In genomic region chr18:44939037-44939665, GRCh38 we compare ENCODE assay signal across 21 cellular contexts.
A peak's percentile ranks its signal among the peaks of the same experiment; 100 is the strongest.
DNase-seq lines count a peak whose midpoint lies in the region; ATAC-seq, FAIRE-seq and TF ChIP-seq lines count a peak whose summit lies in the region.
"Had no signal": no experiment of that assay in that cellular context is flagged by ENCODE, and none has a peak within 500 bp of the region (broad histone marks: within the 10 kb centered on the region; RNA-seq: fewer than 3 reads in every experiment).

No MANE protein-coding gene starts in this region.

- H3K23ac ChIP-seq in mesendoderm (ENCODE audit: low read length) = no peak overlapping the region

- peak overlapping the region; percentile 61 for H2BK5ac ChIP-seq in mesendoderm (ENCODE audit: low read length)

- no peak overlapping the region for H4K8ac ChIP-seq in mesendoderm (ENCODE audit: low read depth, low read length)

- peaks cover 10% of the 10 kb centered on the region for H3K27me3 Mint-ChIP-seq in activated T-cell treated with anti-CD3 and anti-CD28 coated beads, Interleukin-2, amount 50 U/mL, for 4 hours (ENCODE audit: low read depth)
- peaks cover 20% of the 10 kb centered on the region for H3K27me3 Mint-ChIP-seq in activated T-cell treated with anti-CD3 and anti-CD28 coated beads, Interleukin-2, amount 50 U/mL, for 24 hours

- H3K4me3 ChIP-seq in bronchial epithelial cell (ENCODE audit: low read depth, low read length) (no peak overlapping the region), mesendoderm (ENCODE audit: low read length) (no peak overlapping the region), right cardiac atrium (ENCODE audit: low read length) (no peak overlapping the region)
- H3K4me3 ChIP-seq: adrenal gland, esophagus squamous epithelium had no signal

- no peak for FAIRE-seq in bronchial epithelial cell (lab: Jason Lieb, UNC)
- FAIRE-seq: H1, HepG2, urothelium cell line had no signal

- no CpG with 5 or more reads among the region's 2 CpGs for WGBS in mesendoderm (ENCODE audit: extremely low coverage, insufficient coverage, low lambda C conversion rate)
- 76% methylated on average over 2 of the region's 2 CpGs for WGBS in right cardiac atrium

- H3K79me1 ChIP-seq in mesendoderm (ENCODE audit: low read length) = no peaks in the 10 kb centered on the region

- H3K27me3 ChIP-seq in bronchial epithelial cell (ENCODE audit: control insufficient read depth, insufficient read depth, low read length) (no peaks in the 10 kb centered on the region), mesendoderm (ENCODE audit: insufficient read depth, low read length, poor library complexity) (no peaks in the 10 kb centered on the region), right cardiac atrium (ENCODE audit: control insufficient read depth, insufficient read depth) (no peaks in the 10 kb centered on the region)
- H3K27me3 ChIP-seq: adrenal gland, esophagus squamous epithelium had no signal

- H3K36me3 Mint-ChIP-seq in activated T-cell treated with anti-CD3 and anti-CD28 coated beads, Interleukin-2, amount 50 U/mL, for 4 hours (ENCODE audit: insufficient read depth) = no peaks in the 10 kb centered on the region
- no peaks in the 10 kb centered on the region for H3K36me3 Mint-ChIP-seq in activated T-cell treated with anti-CD3 and anti-CD28 coated beads, Interleukin-2, amount 50 U/mL, for 24 hours (ENCODE audit: low read depth)

- peak overlapping the region; percentile 6 for H2AK5ac ChIP-seq in mesendoderm (ENCODE audit: low read length)

- H3K4me3 Mint-ChIP-seq in activated T-cell treated with anti-CD3 and anti-CD28 coated beads, Interleukin-2, amount 50 U/mL, for 4 hours = no peak overlapping the region
- H3K4me3 Mint-ChIP-seq in activated T-cell treated with anti-CD3 and anti-CD28 coated beads, Interleukin-2, amount 50 U/mL, for 24 hours = no peak overlapping the region
- H3K4me3 Mint-ChIP-seq: activated CD4-positive, alpha-beta T cell treated with anti-CD3 and anti-CD28 coated beads for 36 hours had no signal

- no peaks in the 10 kb centered on the region for H3K9me3 Mint-ChIP-seq in activated T-cell treated with anti-CD3 and anti-CD28 coated beads, Interleukin-2, amount 50 U/mL, for 4 hours
- H3K9me3 Mint-ChIP-seq in activated T-cell treated with anti-CD3 and anti-CD28 coated beads, Interleukin-2, amount 50 U/mL, for 24 hours = no peaks in the 10 kb centered on the region

- peak overlapping the region; percentile 42 for H3K4ac ChIP-seq in mesendoderm (ENCODE audit: low read depth, low read length)

- H3K4me2 ChIP-seq in mesendoderm (ENCODE audit: low read length) = no peak overlapping the region

- no peaks in the 10 kb centered on the region for H3K4me1 Mint-ChIP-seq in activated T-cell treated with anti-CD3 and anti-CD28 coated beads, Interleukin-2, amount 50 U/mL, for 4 hours (ENCODE audit: low read depth)
- H3K4me1 Mint-ChIP-seq in activated T-cell treated with anti-CD3 and anti-CD28 coated beads, Interleukin-2, amount 50 U/mL, for 24 hours (ENCODE audit: low read depth) = no peaks in the 10 kb centered on the region
- H3K4me1 Mint-ChIP-seq: activated CD4-positive, alpha-beta T cell treated with anti-CD3 and anti-CD28 coated beads for 36 hours had no signal

- H3K36me3 ChIP-seq in bronchial epithelial cell (ENCODE audit: control insufficient read depth, insufficient read depth, low read length) = no peaks in the 10 kb centered on the region
- no peaks in the 10 kb centered on the region for H3K36me3 ChIP-seq in mesendoderm (ENCODE audit: control insufficient read depth, insufficient read depth, low read length)
- H3K36me3 ChIP-seq: adrenal gland, esophagus squamous epithelium had no signal

- H3K9ac ChIP-seq in mesendoderm (ENCODE audit: low read length) = no peak overlapping the region

- DNase-seq in activated T-cell treated with anti-CD3 and anti-CD28 coated beads, Interleukin-2, amount 50 U/mL, for 4 hours = no peak
- DNase-seq in activated T-cell treated with anti-CD3 and anti-CD28 coated beads, Interleukin-2, amount 50 U/mL, for 24 hours = no peak
- DNase-seq in bronchial epithelial cell (ENCODE audit: low read depth) = peak; percentile 78
- no peak for DNase-seq in mesendoderm
- DNase-seq in right cardiac atrium = no peak
- DNase-seq in stimulated activated CD4-positive, alpha-beta T cell treated with anti-CD3 and anti-CD28 coated beads, Interleukin-4, amount 100 ng/mL, for 4 hours = no peak
- DNase-seq: activated CD4-positive, alpha-beta T cell treated with anti-CD3 and anti-CD28 coated beads for 36 hours; activated CD8-positive, alpha-beta memory T cell treated with anti-CD3 and anti-CD28 coated beads, Interleukin-2, amount 50 U/mL, for 4 hours; activated gamma-delta T cell; adrenal gland; central memory CD4-positive, alpha-beta T cell; esophagus squamous epithelium; GDM1; stimulated activated CD4-positive, alpha-beta T cell treated with anti-CD3 and anti-CD28 coated beads, Interleukin-2, amount 100 ng/mL, for 24 hours had no signal

- H3K79me2 ChIP-seq in mesendoderm (ENCODE audit: control insufficient read depth, insufficient read depth, low read length) = no peaks in the 10 kb centered on the region

- H3K4me1 ChIP-seq in mesendoderm (ENCODE audit: control insufficient read depth, low read depth, low read length) = peaks cover 3% of the 10 kb centered on the region
- peaks cover 8% of the 10 kb centered on the region for H3K4me1 ChIP-seq in right cardiac atrium (ENCODE audit: control insufficient read depth, insufficient read depth, low read length)

- H4K5ac ChIP-seq in mesendoderm (ENCODE audit: low read length) = no peak overlapping the region

- ATAC-seq in activated T-cell treated with anti-CD3 and anti-CD28 coated beads, Interleukin-2, amount 50 U/mL, for 4 hours = peak; percentile 48 to 70
- no peak for ATAC-seq in HG03196 (IDR thresholded peaks at IDR 0.05; ENCODE audit: unreplicated experiment)
- no peak for ATAC-seq in right cardiac atrium
- no peak for ATAC-seq in HG03460 (IDR thresholded peaks at IDR 0.05; ENCODE audit: unreplicated experiment)
- ATAC-seq: activated CD4-positive, alpha-beta T cell treated with anti-CD3 and anti-CD28 coated beads for 36 hours; HepG2 had no signal

- no peak overlapping the region for H3K18ac ChIP-seq in mesendoderm (ENCODE audit: low read length)

- H3K9me3 ChIP-seq in right cardiac atrium (ENCODE audit: control insufficient read depth, low read length) = no peaks in the 10 kb centered on the region
- H3K9me3 ChIP-seq: adrenal gland, esophagus squamous epithelium had no signal

- peak overlapping the region; percentile 28 for H3K56ac ChIP-seq in mesendoderm (ENCODE audit: low read length)

- H3K27ac ChIP-seq in mesendoderm (ENCODE audit: low read depth, low read length) (peak overlapping the region; percentile 54), right cardiac atrium (ENCODE audit: low read length) (no peak overlapping the region)
- H3K27ac ChIP-seq: adrenal gland, C4-2B, RWPE1 had no signal

- peak overlapping the region; percentile 85 for H2BK120ac ChIP-seq in mesendoderm (ENCODE audit: low read depth, low read length)

- intact Hi-C loops in right cardiac atrium (cut with DNase I) = no loop called here

- TF ChIP-seq CTCF in bronchial epithelial cell (IDR thresholded peaks at IDR 0.05; ENCODE audit: insufficient read depth, low read length, severe bottlenecking) = no peak

- peak overlapping the region; percentile 39 for H2BK15ac ChIP-seq in mesendoderm (replicated peaks; ENCODE audit: low read depth)

- H3K27ac Mint-ChIP-seq in activated T-cell treated with anti-CD3 and anti-CD28 coated beads, Interleukin-2, amount 50 U/mL, for 24 hours = no peak overlapping the region
- H3K27ac Mint-ChIP-seq: activated CD4-positive, alpha-beta T cell treated with anti-CD3 and anti-CD28 coated beads for 36 hours had no signal

Comparison
In these comparisons a context has a peak if more than half of its experiments do, and no peak if none do; other contexts are left out.
1. ATAC-seq: peak in activated T-cell treated with anti-CD3 and anti-CD28 coated beads, Interleukin-2, amount 50 U/mL, for 4 hours (2 of 2); none in HG03196 (single experiment), right cardiac atrium (0 of 2) and HG03460 (single experiment).